ENCODE assay signal across 17 cellular contexts in genomic region chr10:50387736-50388081, GRCh38.
DNase-seq lines count a peak whose midpoint lies in the region; ATAC-seq and TF ChIP-seq lines count a peak whose summit lies in the region.
"Had no signal": no experiment of that assay in that cellular context is flagged by ENCODE, and none has a peak within 500 bp of the region (broad histone marks: within the 10 kb centered on the region; RNA-seq: fewer than 3 reads in every experiment).

No MANE protein-coding gene starts in this region.

- H3K36me3 ChIP-seq in esophagus muscularis mucosa: no peaks in the 10 kb centered on the region
- H3K36me3 ChIP-seq: upper lobe of left lung had no signal

- H3K4me3 Mint-ChIP-seq in activated CD4-positive, alpha-beta T cell treated with anti-CD3 and anti-CD28 coated beads, Interleukin-2, amount 10 ng/mL, durations not matched to agents 24 days and 14 days: no peak overlapping the region
- H3K4me3 Mint-ChIP-seq in naive B cell: peak overlapping the region in 4 of 8 donors; percentile 38 to 79 (median 64)
- H3K4me3 Mint-ChIP-seq: H9; immature natural killer cell; naive thymus-derived CD4-positive, alpha-beta T cell had no signal

- no peaks in the 10 kb centered on the region for H3K27me3 Mint-ChIP-seq in activated CD4-positive, alpha-beta T cell treated with anti-CD3 and anti-CD28 coated beads, Interleukin-2, amount 10 ng/mL, durations not matched to agents 24 days and 14 days
- H3K27me3 Mint-ChIP-seq in naive B cell: no peaks in the 10 kb centered on the region
- H3K27me3 Mint-ChIP-seq: naive thymus-derived CD4-positive, alpha-beta T cell had no signal

- WGBS in esophagus muscularis mucosa: 80% methylated on average over 2 of the region's 2 CpGs
- 78 to 81% methylated on average over 2 of the region's 2 CpGs for WGBS in lower leg skin, 2 donors

- H3K27me3 ChIP-seq in esophagus muscularis mucosa: no peaks in the 10 kb centered on the region
- H3K27me3 ChIP-seq: upper lobe of left lung had no signal

- H3K27ac Mint-ChIP-seq in activated CD4-positive, alpha-beta T cell treated with anti-CD3 and anti-CD28 coated beads, Interleukin-2, amount 10 ng/mL, durations not matched to agents 24 days and 14 days: peak overlapping the region; percentile 4
- H3K27ac Mint-ChIP-seq in naive B cell: peak overlapping the region; percentile 1 to 94 (median 76)
- H3K27ac Mint-ChIP-seq: H9; immature natural killer cell; naive thymus-derived CD4-positive, alpha-beta T cell had no signal

- no peak for TF ChIP-seq EP300 in esophagus muscularis mucosa (IDR thresholded peaks at IDR 0.05)

- peaks cover 4% of the 10 kb centered on the region for H3K9me3 Mint-ChIP-seq in activated CD4-positive, alpha-beta T cell treated with anti-CD3 and anti-CD28 coated beads, Interleukin-2, amount 10 ng/mL, durations not matched to agents 24 days and 14 days
- H3K9me3 Mint-ChIP-seq in naive B cell: no peaks in the 10 kb centered on the region
- H3K9me3 Mint-ChIP-seq: H9; immature natural killer cell; naive thymus-derived CD4-positive, alpha-beta T cell had no signal

- no peaks in the 10 kb centered on the region for H3K9me3 ChIP-seq in esophagus muscularis mucosa
- H3K9me3 ChIP-seq: SK-N-SH, upper lobe of left lung had no signal

- H3K4me1 ChIP-seq in esophagus muscularis mucosa: peaks cover 3 to 36% (median 12%) of the 10 kb centered on the region in 4 donors

- no peak for TF ChIP-seq CTCF in esophagus muscularis mucosa (IDR thresholded peaks at IDR 0.05)
- no peak for TF ChIP-seq CTCF in lower leg skin (IDR thresholded peaks at IDR 0.05)

- H3K27ac ChIP-seq in esophagus muscularis mucosa (replicated peaks in 1 of 4): no peak overlapping the region
- H3K27ac ChIP-seq: coronary artery, upper lobe of left lung had no signal

- H3K4me3 ChIP-seq in esophagus muscularis mucosa (no peak overlapping the region), lower leg skin (ENCODE audit: low read depth, poor library complexity, severe bottlenecking) (no peak overlapping the region)
- H3K4me3 ChIP-seq: coronary artery, upper lobe of left lung had no signal

- H3K4me1 Mint-ChIP-seq in activated CD4-positive, alpha-beta T cell treated with anti-CD3 and anti-CD28 coated beads, Interleukin-2, amount 10 ng/mL, durations not matched to agents 24 days and 14 days: peaks cover 9% of the 10 kb centered on the region
- H3K4me1 Mint-ChIP-seq in naive B cell: peaks cover 17 to 54% (median 43%) of the 10 kb centered on the region in 3 donors

- TF ChIP-seq POLR2A in esophagus muscularis mucosa (IDR thresholded peaks at IDR 0.05; ENCODE audit: low read depth) (no peak), lower leg skin (IDR thresholded peaks at IDR 0.05) (no peak)

- H3K36me3 Mint-ChIP-seq in activated CD4-positive, alpha-beta T cell treated with anti-CD3 and anti-CD28 coated beads, Interleukin-2, amount 10 ng/mL, durations not matched to agents 24 days and 14 days (ENCODE audit: low read depth): no peaks in the 10 kb centered on the region
- H3K36me3 Mint-ChIP-seq in naive B cell: peaks cover 0 to 6% of the 10 kb centered on the region in 2 donors

- no peak for DNase-seq in activated CD4-positive, alpha-beta T cell treated with anti-CD3 and anti-CD28 coated beads, Interleukin-2, amount 10 ng/mL, durations not matched to agents 24 days and 14 days
- DNase-seq in activated CD4-positive, alpha-beta T cell treated with anti-CD3 and anti-CD28 coated beads for 1 hour: no peak
- peak; percentile 7 for DNase-seq in naive B cell
- no peak for DNase-seq in esophagus muscularis mucosa (ENCODE audit: extremely low spot score)
- DNase-seq in lower leg skin (ENCODE audit: low spot score in 2 of 2): no peak
- no peak for DNase-seq in OCI-M2 (lab: John Stamatoyannopoulos, UW; ENCODE audit: unreplicated experiment)
- DNase-seq: activated CD4-positive, alpha-beta T cell treated with anti-CD3 and anti-CD28 coated beads, Interleukin-2, amount 50 U/mL, for 4 hours; H9; immature natural killer cell; naive thymus-derived CD4-positive, alpha-beta T cell; NCI-H1436 treated with DMSO at 0.1 percent for 48 hours; right cardiac atrium; SK-N-SH had no signal

- ATAC-seq in GM21723 (IDR thresholded peaks at IDR 0.05; ENCODE audit: unreplicated experiment): peak; percentile 68
- ATAC-seq in HG03378 (IDR thresholded peaks at IDR 0.05; ENCODE audit: unreplicated experiment): peak; percentile 61
- peak; percentile 54 to 59 for ATAC-seq in naive B cell (ENCODE audit: low read depth in 2 of 2)
- ATAC-seq: naive thymus-derived CD4-positive, alpha-beta T cell; right cardiac atrium had no signal

- intact Hi-C loops in activated CD4-positive, alpha-beta T cell treated with anti-CD3 and anti-CD28 coated beads, Interleukin-2, amount 10 ng/mL, durations not matched to agents 24 days and 14 days (cut with micrococcal nuclease): no loop called here
- intact Hi-C loops in esophagus muscularis mucosa (cut with DNase I): no loop called here
- intact Hi-C loops in lower leg skin (cut with DNase I; ENCODE audit: low total_unique reads): no loop called here
